Comparison of ENCODE assay signal across 8 cellular contexts in the genomic region with DNA sequence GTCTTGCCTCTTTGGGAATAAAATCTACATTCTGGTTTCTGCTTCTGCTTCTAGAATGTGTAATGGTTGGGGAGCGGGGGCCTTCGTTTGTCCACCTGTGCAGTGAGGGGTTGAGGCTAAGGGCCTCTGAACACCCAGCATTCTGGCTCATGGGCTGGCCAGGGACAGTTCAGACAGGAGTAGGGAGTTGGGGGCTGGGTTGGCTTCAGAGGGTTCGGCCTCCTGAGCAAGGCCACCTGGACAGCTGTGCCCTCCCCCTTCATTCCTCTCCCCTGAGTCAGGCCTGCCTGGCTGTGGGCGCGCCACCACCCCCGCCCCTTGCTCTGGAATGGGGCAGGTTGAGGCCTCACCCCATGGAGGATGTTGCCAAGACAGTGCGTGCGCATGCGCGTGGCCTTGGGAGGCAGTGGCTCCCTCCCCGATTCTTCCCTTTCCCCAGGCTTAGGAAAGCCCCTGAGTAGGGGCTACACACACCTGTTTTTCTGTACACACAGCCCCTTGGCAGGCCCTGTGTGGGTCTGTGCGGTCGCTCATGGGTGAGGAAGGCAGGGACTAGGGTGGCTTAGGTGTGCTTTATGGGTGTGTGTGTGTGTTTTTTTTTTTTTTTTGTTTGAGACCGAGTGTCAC. TPM values are rescaled to one million over a fixed set of nuclear protein-coding genes. Genes with fewer than 3 reads are reported as not detected.
A peak's percentile ranks its signal among the peaks of the same experiment; 100 is the strongest.
DNase-seq lines count a peak whose midpoint lies in the region; ATAC-seq, FAIRE-seq and TF ChIP-seq lines count a peak whose summit lies in the region.

No MANE protein-coding gene starts in this region.

- H3K27me3 ChIP-seq in GM12878 (replicated peaks in 1 of 2; ENCODE audit: control insufficient read depth in 2 of 2, insufficient read depth in 2 of 2, low read length in 1 of 2) (no peaks in the 10 kb centered on the region; a peak in 1 of 4 replicates), upper lobe of right lung (no peaks in the 10 kb centered on the region)

- SMC1A ChIA-PET in GM12878 (lab: Charles Lee; ENCODE audit: uncharacterized antibody, unreplicated experiment): interaction anchor here (0.6 kb wide), 1 partner anchor 140 kb away, joined by 3 read pairs; no protein-coding TSS in a partner anchor

- no peak overlapping the region for H3K4me3 Mint-ChIP-seq in activated naive CD4-positive, alpha-beta T cell treated with anti-CD3 and anti-CD28 coated beads, Interleukin-2, amount 10 ng/mL, durations not matched to agents 7 days and 5 days

- H3K4me2 ChIP-seq in GM12878 (ENCODE audit: control insufficient read depth, insufficient read depth): no peak overlapping the region

- WGBS in GM12878 (ENCODE audit: insufficient coverage, insufficient replicate concordance, low lambda C conversion rate, missing lambda C conversion rate): 89% methylated on average over 13 of the region's 14 CpGs

- CTCF ChIA-PET in activated naive CD4-positive, alpha-beta T cell treated with anti-CD3 and anti-CD28 coated beads, Interleukin-2, amount 10 ng/mL, durations not matched to agents 7 days and 5 days (lab: Charles Lee): interaction anchor here (1.8 to 2.7 kb wide), 2 partner anchors 47 to 48 kb away, joined by 6 to 14 read pairs; no protein-coding TSS in a partner anchor
- CTCF ChIA-PET in GM12878 (lab: Yijun Ruan, JAX): interaction anchor here (0.8 to 2.0 kb wide), 3 partner anchors 13 to 17 kb away, joined by 3 to 5 read pairs (median 3); no protein-coding TSS in a partner anchor

- no peak; the same call in 2 of the 3 replicates for ATAC-seq in GM12878
- peak; percentile 55 for ATAC-seq in left lobe of liver
- ATAC-seq in upper lobe of right lung: peak; percentile 94
- ATAC-seq in GM21786 (IDR thresholded peaks at IDR 0.05; ENCODE audit: unreplicated experiment): no peak
- ATAC-seq in GM18909 (IDR thresholded peaks at IDR 0.05; ENCODE audit: poor library complexity, unreplicated experiment): no peak

- H4K20me1 ChIP-seq in GM12878 (ENCODE audit: control insufficient read depth, insufficient read depth): no peaks in the 10 kb centered on the region

- FAIRE-seq in GM12878 (lab: Jason Lieb, UNC): no peak

- no peak overlapping the region for H3K9ac ChIP-seq in GM12878 (ENCODE audit: control insufficient read depth, insufficient read depth, low read length)

- H3K4me1 ChIP-seq in GM12878 (ENCODE audit: control insufficient read depth, insufficient read depth, low read length) (peaks cover 14% of the 10 kb centered on the region), upper lobe of right lung (peaks cover 43% of the 10 kb centered on the region)

- peaks cover 34% of the 10 kb centered on the region for H3K4me1 Mint-ChIP-seq in activated naive CD4-positive, alpha-beta T cell treated with anti-CD3 and anti-CD28 coated beads, Interleukin-2, amount 10 ng/mL, durations not matched to agents 7 days and 5 days

- TF ChIP-seq POLR2A in GM12878 (IDR thresholded peaks at IDR 0.05; ENCODE audit: low read depth, low read length): no peak

- in situ Hi-C loops in GM12878 (cut with MboI): no loop called here

- H3K27me3 Mint-ChIP-seq in activated naive CD4-positive, alpha-beta T cell treated with anti-CD3 and anti-CD28 coated beads, Interleukin-2, amount 10 ng/mL, durations not matched to agents 7 days and 5 days: peaks cover 33% of the 10 kb centered on the region

- H3K4me3 ChIP-seq in GM12878: no peak overlapping the region
- H3K4me3 ChIP-seq in upper lobe of right lung: no peak overlapping the region

- DNase-seq in activated naive CD4-positive, alpha-beta T cell treated with anti-CD3 and anti-CD28 coated beads, Interleukin-2, amount 10 ng/mL, durations not matched to agents 7 days and 5 days: no peak
- DNase-seq in activated naive CD4-positive, alpha-beta T cell treated with Interleukin-2 at 50 U/mL for 16 hours: no peak
- DNase-seq in GM12878 (ENCODE audit: low read depth, low spot score) (no peak), left lobe of liver (ENCODE audit: low spot score) (peak; percentile 67), upper lobe of right lung (peak; percentile 97), Kasumi-1 (lab: John Stamatoyannopoulos, UW) (no peak)

- peak overlapping the region; percentile 19; the same call in 1 of the 2 replicates for H2AFZ ChIP-seq in GM12878 (ENCODE audit: control insufficient read depth, low read depth, low read length)

- POLR2A ChIA-PET in GM12878 (lab: Charles Lee): no interaction called here

- H3K36me3 ChIP-seq in GM12878 (ENCODE audit: control insufficient read depth in 2 of 2, insufficient read depth in 2 of 2, low read length in 1 of 2) (no peaks in the 10 kb centered on the region), upper lobe of right lung (no peaks in the 10 kb centered on the region)

- no peaks in the 10 kb centered on the region for H3K79me2 ChIP-seq in GM12878 (ENCODE audit: control insufficient read depth, insufficient read depth, low read length)

- RAD21 ChIA-PET in GM12878 (lab: Charles Lee; ENCODE audit: unreplicated experiment): no interaction called here

- H3K9me3 ChIP-seq in GM12878 (replicated peaks; ENCODE audit: control insufficient read depth, insufficient read depth, low read length) (no peaks in the 10 kb centered on the region), upper lobe of right lung (no peaks in the 10 kb centered on the region)

- H3K9me3 Mint-ChIP-seq in activated naive CD4-positive, alpha-beta T cell treated with anti-CD3 and anti-CD28 coated beads, Interleukin-2, amount 10 ng/mL, durations not matched to agents 7 days and 5 days: no peaks in the 10 kb centered on the region

- no peak for TF ChIP-seq RAD21 in GM12878 (IDR thresholded peaks at IDR 0.05; ENCODE audit: insufficient read depth, low read depth, low read length)

- intact Hi-C loops in GM12878 (cut with micrococcal nuclease; ENCODE audit: unreplicated experiment): no loop called here
- intact Hi-C loops in upper lobe of right lung (cut with DNase I): no loop called here

- no peak for TF ChIP-seq EP300 in GM12878 (IDR thresholded peaks at IDR 0.05; ENCODE audit: borderline replicate concordance in 1 of 2, control insufficient read depth in 1 of 2, low read depth in 2 of 2, low read length in 2 of 2)

- H3K27ac ChIP-seq in GM12878 (ENCODE audit: control insufficient read depth, insufficient read depth) (peak overlapping the region; percentile 22; the same call in 1 of the 2 replicates), upper lobe of right lung (peak overlapping the region; percentile 85)

- H3K27ac Mint-ChIP-seq in activated naive CD4-positive, alpha-beta T cell treated with anti-CD3 and anti-CD28 coated beads, Interleukin-2, amount 10 ng/mL, durations not matched to agents 7 days and 5 days: peak overlapping the region; percentile 78

- TF ChIP-seq CTCF in GM12878 (IDR thresholded peaks at IDR 0.05 in 2 of 3, conservative IDR thresholded peaks at IDR 0.05 in 1 of 3; ENCODE audit: control insufficient read depth in 2 of 3, extremely low read depth in 1 of 3, insufficient read depth in 1 of 3, low read depth in 3 of 3, low read length in 3 of 3): no peak
- no peak for TF ChIP-seq CTCF in upper lobe of right lung (IDR thresholded peaks at IDR 0.05)

- H3K36me3 Mint-ChIP-seq in activated naive CD4-positive, alpha-beta T cell treated with anti-CD3 and anti-CD28 coated beads, Interleukin-2, amount 10 ng/mL, durations not matched to agents 7 days and 5 days: no peaks in the 10 kb centered on the region

- BruUV-seq in GM12878 (replicated peaks; lab: Mats Ljungman, UMichigan): no TSS peak

RNA-seq across cellular contexts. Expression of a gene that starts 57.0 kb away (rescaled TPM):
- total RNA-seq in GM12878 (2013; cell fraction: nucleolus; rRNA removed): 140 and 147 TPM in 2 replicates
- total RNA-seq in GM12878 (2014; rRNA removed): 169 and 170 TPM in 2 replicates
- total RNA-seq in GM12878 (2014; rRNA removed; fragmentation: Illumina TruSeq; extraction: Trizol): 113 TPM in 2 replicates
- 158 and 159 TPM in 2 replicates for total RNA-seq in GM12878 (2021)
- polyA plus RNA-seq in GM12878 (2011; ENCODE audit: low read depth): 150 TPM
- polyA plus RNA-seq in GM12878 (2011; rRNA removed): 82.0 and 85.6 TPM in 2 replicates
- polyA plus RNA-seq in GM12878 (2011; cell fraction: cytosol; rRNA removed): 64.5 and 86.8 TPM in 2 replicates
- 113 and 117 TPM in 2 replicates for polyA plus RNA-seq in GM12878 (2011; cell fraction: nucleus; rRNA removed)
- polyA plus RNA-seq in GM12878 (2012): 119 and 138 TPM in 2 replicates
- 179 and 220 TPM in 2 replicates for polyA plus RNA-seq in GM12878 (2014; fragmentation: Illumina TruSeq; extraction: Trizol)
- 10 to 100 TPM; 39.9 to 66.4 TPM for polyA plus RNA-seq in GM12878 (2014; fragmentation: Nextera tagmentation; extraction: Ambion mirVana)
- 112 and 129 TPM in 2 replicates for polyA plus RNA-seq in GM12878 (2014; rRNA removed)
- polyA plus RNA-seq in GM12878 (2016; fragmentation: Nextera tagmentation; extraction: Ambion mirVana): 100 to 1,000 TPM; 193 to 202 TPM
- 92.7 and 110 TPM in 2 replicates for polyA minus RNA-seq in GM12878 (2011; rRNA and poly(A)+ RNA removed)
- polyA minus RNA-seq in GM12878 (2011; cell fraction: cytosol; rRNA and poly(A)+ RNA removed): 45.7 and 53.5 TPM in 2 replicates
- polyA minus RNA-seq in GM12878 (2011; cell fraction: nucleus; rRNA and poly(A)+ RNA removed): 34.2 and 41.5 TPM in 2 replicates
- 38.4 TPM for total RNA-seq in left lobe of liver
- total RNA-seq in upper lobe of right lung: 111 TPM

RNA-seq across cellular contexts. Expression of a gene that starts 57.3 kb away (rescaled TPM):
- 576 and 594 TPM in 2 replicates for total RNA-seq in GM12878 (2013; cell fraction: nucleolus; rRNA removed)
- total RNA-seq in GM12878 (2014; rRNA removed): 40.7 and 49.1 TPM in 2 replicates
- 50.5 and 59.0 TPM in 2 replicates for total RNA-seq in GM12878 (2014; rRNA removed; fragmentation: Illumina TruSeq; extraction: Trizol)
- 55.7 and 56.5 TPM in 2 replicates for total RNA-seq in GM12878 (2021)
- 19.4 TPM for polyA plus RNA-seq in GM12878 (2011; ENCODE audit: low read depth)
- polyA plus RNA-seq in GM12878 (2011; rRNA removed): 98.3 and 138 TPM in 2 replicates
- 38.8 and 40.0 TPM in 2 replicates for polyA plus RNA-seq in GM12878 (2011; cell fraction: cytosol; rRNA removed)
- 99.7 and 103 TPM in 2 replicates for polyA plus RNA-seq in GM12878 (2011; cell fraction: nucleus; rRNA removed)
- polyA plus RNA-seq in GM12878 (2012): 25.9 and 33.0 TPM in 2 replicates
- 40.4 and 51.5 TPM in 2 replicates for polyA plus RNA-seq in GM12878 (2014; fragmentation: Illumina TruSeq; extraction: Trizol)
- polyA plus RNA-seq in GM12878 (2014; fragmentation: Nextera tagmentation; extraction: Ambion mirVana): 10 to 100 TPM; 17.0 to 19.1 TPM
- 38.3 and 45.2 TPM in 2 replicates for polyA plus RNA-seq in GM12878 (2014; rRNA removed)
- 10 to 100 TPM; 34.6 to 38.8 TPM for polyA plus RNA-seq in GM12878 (2016; fragmentation: Nextera tagmentation; extraction: Ambion mirVana)
- polyA minus RNA-seq in GM12878 (2011; rRNA and poly(A)+ RNA removed): 70.4 and 80.5 TPM in 2 replicates
- polyA minus RNA-seq in GM12878 (2011; cell fraction: cytosol; rRNA and poly(A)+ RNA removed): 21.6 and 38.6 TPM in 2 replicates
- polyA minus RNA-seq in GM12878 (2011; cell fraction: nucleus; rRNA and poly(A)+ RNA removed): 43.3 and 65.3 TPM in 2 replicates
- total RNA-seq in left lobe of liver: 10.3 TPM
- total RNA-seq in upper lobe of right lung: 34.9 TPM

RNA-seq across cellular contexts. Expression of a gene that starts 57.5 kb away (rescaled TPM):
- total RNA-seq in GM12878 (2013; cell fraction: nucleolus; rRNA removed): 1.8 TPM in 1 of 2 replicates, not detected in the other
- total RNA-seq in GM12878 (2014; rRNA removed) (0.27 TPM in 1 of 2 replicates, not detected in the other), GM12878 (2014; rRNA removed; fragmentation: Illumina TruSeq; extraction: Trizol) (0.04 TPM in 1 of 2 replicates, not detected in the other), GM12878 (2021) (not detected in 2 replicates), left lobe of liver (0.45 TPM), upper lobe of right lung (16.9 TPM)
- polyA plus RNA-seq in GM12878 (2011; ENCODE audit: low read depth): not detected
- polyA plus RNA-seq in GM12878 (2011; rRNA removed) (0.05 TPM in 1 of 2 replicates, not detected in the other), GM12878 (2014; fragmentation: Illumina TruSeq; extraction: Trizol) (0.05 TPM in 1 of 2 replicates, not detected in the other), GM12878 (2014; fragmentation: Nextera tagmentation; extraction: Ambion mirVana) (not detected), GM12878 (2014; rRNA removed) (not detected in 2 replicates), GM12878 (2016; fragmentation: Nextera tagmentation; extraction: Ambion mirVana) (under 1 TPM in 1 of 2 experiments, not detected in 1; 0.12 TPM)
- not detected in 2 replicates for polyA plus RNA-seq in GM12878 (2011; cell fraction: cytosol; rRNA removed)
- not detected in 2 replicates for polyA plus RNA-seq in GM12878 (2011; cell fraction: nucleus; rRNA removed)
- polyA plus RNA-seq in GM12878 (2012): not detected in 2 replicates
- polyA minus RNA-seq in GM12878 (2011; rRNA and poly(A)+ RNA removed): not detected in 2 replicates
- not detected in 2 replicates for polyA minus RNA-seq in GM12878 (2011; cell fraction: cytosol; rRNA and poly(A)+ RNA removed)
- polyA minus RNA-seq in GM12878 (2011; cell fraction: nucleus; rRNA and poly(A)+ RNA removed): not detected in 2 replicates

Comparison
In these comparisons a context has a peak if more than half of its experiments do, and no peak if none do; other contexts are left out.
1. DNase-seq: peak in left lobe of liver (single experiment) and upper lobe of right lung (single experiment); none in activated naive CD4-positive, alpha-beta T cell treated with anti-CD3 and anti-CD28 coated beads, Interleukin-2, amount 10 ng/mL, durations not matched to agents 7 days and 5 days (single experiment), activated naive CD4-positive, alpha-beta T cell treated with Interleukin-2 at 50 U/mL for 16 hours (single experiment), GM12878 (single experiment) and Kasumi-1 (0 of 2).
2. ATAC-seq: peak in left lobe of liver (single experiment) and upper lobe of right lung (single experiment); none in GM12878 (single experiment), GM21786 (single experiment) and GM18909 (single experiment).